In the genomic region with DNA sequence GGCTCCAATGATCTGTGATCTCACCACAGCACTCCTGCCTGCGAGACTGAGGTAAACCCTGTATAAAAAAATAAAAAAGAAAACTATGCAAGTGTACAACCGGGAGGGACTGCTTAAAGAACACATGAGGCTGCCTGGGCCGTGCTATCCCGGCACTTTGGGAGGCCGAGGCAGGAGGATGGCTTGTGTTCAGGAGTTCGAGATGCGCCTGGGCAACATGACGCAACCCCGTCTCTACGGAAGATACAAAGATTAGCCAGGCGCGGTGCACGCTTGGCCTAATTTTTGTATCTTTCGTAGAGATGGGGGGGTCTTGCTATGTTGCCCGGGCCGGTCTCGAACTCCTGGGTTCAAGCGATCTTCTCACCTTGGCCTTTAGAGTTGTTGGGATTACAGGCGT, we compare ENCODE assay signal across 8 cellular contexts.
DNase-seq lines count a peak whose midpoint lies in the region; ATAC-seq and TF ChIP-seq lines count a peak whose summit lies in the region.
"Not testable (repeated sequence)": the region's sequence is repeated elsewhere in the genome, so short reads cannot be mapped to it uniquely, and the experiment has no call there.

No MANE protein-coding gene starts in this region.

- peak overlapping the region; percentile 79 for H3K4me3 Mint-ChIP-seq in activated naive CD4-positive, alpha-beta T cell treated with anti-CD3 and anti-CD28 coated beads, Interleukin-2, amount 10 ng/mL, durations not matched to agents 7 days and 5 days
- peak overlapping the region; percentile 91 for H3K4me3 Mint-ChIP-seq in stimulated activated memory B cell treated with anti-CD40 and anti-IgM and Interleukin-4, amounts not matched to agents 10 μg/mL and 1 μg/mL and 100 μg/mL, for 72 hours

- H3F3A ChIP-seq in neural cell (ENCODE audit: insufficient read depth, low read length, poor library complexity, severe bottlenecking) = not testable (repeated sequence)

- peak overlapping the region; percentile 77 for H3K4me2 ChIP-seq in hepatocyte
- not testable (repeated sequence) for H3K4me2 ChIP-seq in neural cell (ENCODE audit: low read length)

- peak overlapping the region; percentile 37; the same call in 1 of the 2 replicates for H3K27ac ChIP-seq in ACC112 (ENCODE audit: low read depth, low read length)
- peak overlapping the region in 3 of 4 donors; percentile 78 to 85 (median 83) for H3K27ac ChIP-seq in Peyer's patch
- H3K27ac ChIP-seq in coronary artery = peak overlapping the region; percentile 42 to 89
- peak overlapping the region; percentile 90 for H3K27ac ChIP-seq in hepatocyte
- H3K27ac ChIP-seq in neural cell (ENCODE audit: low read length) = not testable (repeated sequence)

- TF ChIP-seq EP300 in neural cell (conservative IDR thresholded peaks at IDR 0.05; ENCODE audit: poor library complexity, severe bottlenecking) = not testable (repeated sequence)

- H3K9me3 ChIP-seq in Peyer's patch; hepatocyte (ENCODE audit: low read depth); neural cell (ENCODE audit: low read length): not testable (repeated sequence)

- H4K20me1 ChIP-seq in hepatocyte (ENCODE audit: insufficient read depth, poor library complexity, severe bottlenecking); neural cell (ENCODE audit: insufficient read depth): not testable (repeated sequence)

- not testable (repeated sequence) for H3K9ac ChIP-seq in neural cell (ENCODE audit: low read length)

- not testable (repeated sequence) for H3K4me1 ChIP-seq in ACC112 (ENCODE audit: control insufficient read depth, insufficient read depth, low read length, unreplicated experiment); Peyer's patch; hepatocyte (ENCODE audit: insufficient read depth)

- not testable (repeated sequence) for TF ChIP-seq RAD21 in neural cell (conservative IDR thresholded peaks at IDR 0.05)

- H3K79me2 ChIP-seq in ACC112 (ENCODE audit: control insufficient read depth, insufficient read depth, low read length, unreplicated experiment); hepatocyte; neural cell (replicated peaks; ENCODE audit: insufficient read depth, low read length): not testable (repeated sequence)

- TF ChIP-seq CTCF in GM12875 (IDR thresholded peaks at IDR 0.05; ENCODE audit: borderline replicate concordance, insufficient read depth, low read depth, low read length); Peyer's patch (IDR thresholded peaks at IDR 0.05); coronary artery (IDR thresholded peaks at IDR 0.05); hepatocyte (IDR thresholded peaks at IDR 0.05; ENCODE audit: poor library complexity); neural cell (IDR thresholded peaks at IDR 0.05; ENCODE audit: poor library complexity, severe bottlenecking): not testable (repeated sequence)

- ATAC-seq in stimulated activated memory B cell treated with anti-CD40 and anti-IgM and Interleukin-4, amounts not matched to agents 10 μg/mL and 1 μg/mL and 100 μg/mL, for 72 hours = not testable (repeated sequence)

- not testable (repeated sequence) for H2AFZ ChIP-seq in ACC112 (ENCODE audit: low read length, unreplicated experiment); neural cell (ENCODE audit: low read depth, low read length)
- peak overlapping the region; percentile 74 for H2AFZ ChIP-seq in hepatocyte

- not testable (repeated sequence) for H3K9me3 Mint-ChIP-seq in activated naive CD4-positive, alpha-beta T cell treated with anti-CD3 and anti-CD28 coated beads, Interleukin-2, amount 10 ng/mL, durations not matched to agents 7 days and 5 days; stimulated activated memory B cell treated with anti-CD40 and anti-IgM and Interleukin-4, amounts not matched to agents 10 μg/mL and 1 μg/mL and 100 μg/mL, for 72 hours

- CTCF ChIA-PET in activated naive CD4-positive, alpha-beta T cell treated with anti-CD3 and anti-CD28 coated beads, Interleukin-2, amount 10 ng/mL, durations not matched to agents 7 days and 5 days (lab: Charles Lee) = not testable (repeated sequence)

- H3K27me3 ChIP-seq in ACC112 (ENCODE audit: insufficient read depth, low read length); Peyer's patch; hepatocyte; neural cell (ENCODE audit: insufficient read depth, low read depth, low read length): not testable (repeated sequence)

- not testable (repeated sequence) for H3K4me1 Mint-ChIP-seq in activated naive CD4-positive, alpha-beta T cell treated with anti-CD3 and anti-CD28 coated beads, Interleukin-2, amount 10 ng/mL, durations not matched to agents 7 days and 5 days; stimulated activated memory B cell treated with anti-CD40 and anti-IgM and Interleukin-4, amounts not matched to agents 10 μg/mL and 1 μg/mL and 100 μg/mL, for 72 hours

- 100% methylated on average over 14 of the region's 19 CpGs for WGBS in hepatocyte (ENCODE audit: low lambda C conversion rate, missing lambda C conversion rate)

- peak overlapping the region; percentile 90 for H3K27ac Mint-ChIP-seq in activated naive CD4-positive, alpha-beta T cell treated with anti-CD3 and anti-CD28 coated beads, Interleukin-2, amount 10 ng/mL, durations not matched to agents 7 days and 5 days
- peak overlapping the region; percentile 93 for H3K27ac Mint-ChIP-seq in stimulated activated memory B cell treated with anti-CD40 and anti-IgM and Interleukin-4, amounts not matched to agents 10 μg/mL and 1 μg/mL and 100 μg/mL, for 72 hours

- H3K9me2 ChIP-seq in hepatocyte (replicated peaks; ENCODE audit: insufficient read depth); neural cell (ENCODE audit: insufficient read depth, low read length): not testable (repeated sequence)

- not testable (repeated sequence) for DNase-seq in Peyer's patch; activated naive CD4-positive, alpha-beta T cell treated with anti-CD3 and anti-CD28 coated beads, Interleukin-2, amount 10 ng/mL, durations not matched to agents 7 days and 5 days; coronary artery (ENCODE audit: low spot score); hepatocyte (ENCODE audit: low spot score)

- H3K36me3 Mint-ChIP-seq in activated naive CD4-positive, alpha-beta T cell treated with anti-CD3 and anti-CD28 coated beads, Interleukin-2, amount 10 ng/mL, durations not matched to agents 7 days and 5 days = not testable (repeated sequence)
- peaks cover 10% of the 10 kb centered on the region for H3K36me3 Mint-ChIP-seq in stimulated activated memory B cell treated with anti-CD40 and anti-IgM and Interleukin-4, amounts not matched to agents 10 μg/mL and 1 μg/mL and 100 μg/mL, for 72 hours

- not testable (repeated sequence) for H3K27me3 Mint-ChIP-seq in activated naive CD4-positive, alpha-beta T cell treated with anti-CD3 and anti-CD28 coated beads, Interleukin-2, amount 10 ng/mL, durations not matched to agents 7 days and 5 days; stimulated activated memory B cell treated with anti-CD40 and anti-IgM and Interleukin-4, amounts not matched to agents 10 μg/mL and 1 μg/mL and 100 μg/mL, for 72 hours

- not testable (repeated sequence) for TF ChIP-seq POLR2A in Peyer's patch (IDR thresholded peaks at IDR 0.05)

- peak overlapping the region; percentile 96 for H3K4me3 ChIP-seq in ACC112 (ENCODE audit: low read depth, low read length)
- peak overlapping the region; percentile 85 for H3K4me3 ChIP-seq in GM12875 (ENCODE audit: low read depth, low read length)
- H3K4me3 ChIP-seq in Peyer's patch = peak overlapping the region; percentile 54 to 96 (median 75)
- peak overlapping the region; percentile 80 for H3K4me3 ChIP-seq in coronary artery
- H3K4me3 ChIP-seq in hepatocyte = peak overlapping the region; percentile 21
- peak overlapping the region; percentile 68 for H3K4me3 ChIP-seq in neural cell (ENCODE audit: low read length)

- not testable (repeated sequence) for H3K36me3 ChIP-seq in ACC112 (ENCODE audit: insufficient read depth, low read length); Peyer's patch; hepatocyte (replicated peaks; ENCODE audit: insufficient read depth, low read depth); neural cell (ENCODE audit: insufficient read depth, low read length)

Comparison
In these comparisons a context has a peak if more than half of its experiments do, and no peak if none do; other contexts are left out.
1. H3K4me3 ChIP-seq: peak in every context shown above with its lines; median percentile 96 in ACC112; 85 in GM12875; 80 in coronary artery; 75 in Peyer's patch; 68 in neural cell; 21 in hepatocyte.